Comparison of ENCODE assay signal across 13 cellular contexts in the genomic region with DNA sequence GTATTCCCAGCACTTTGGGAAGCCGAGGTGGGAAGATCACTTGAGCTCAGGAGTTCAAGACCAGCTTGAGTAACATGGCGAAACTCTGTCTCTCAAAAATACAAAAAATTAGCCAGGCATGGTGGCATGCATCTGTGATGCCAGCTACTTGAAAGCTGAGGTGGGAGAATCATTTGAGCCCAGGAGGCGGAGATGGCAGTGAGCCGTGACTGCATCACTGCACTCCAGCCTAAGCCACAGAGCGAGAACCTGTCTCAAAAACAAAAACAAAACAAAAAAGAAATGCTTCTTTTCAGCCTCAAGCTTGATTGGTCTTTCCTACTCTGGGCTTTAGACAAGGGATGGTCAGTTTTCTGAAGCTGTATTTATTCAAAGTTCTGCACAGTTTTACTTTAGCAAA. TPM values are rescaled to one million over a fixed set of nuclear protein-coding genes. Genes with fewer than 3 reads are reported as not detected.
DNase-seq lines count a peak whose midpoint lies in the region; ATAC-seq and TF ChIP-seq lines count a peak whose summit lies in the region.
"Had no signal": no experiment of that assay in that cellular context is flagged by ENCODE, and none has a peak within 500 bp of the region (broad histone marks: within the 10 kb centered on the region; RNA-seq: fewer than 3 reads in every experiment).

No MANE protein-coding gene starts in this region.

- H3K9me3 ChIP-seq in parathyroid adenoma (ENCODE audit: control insufficient read depth, low read length) (no peaks in the 10 kb centered on the region), endodermal cell (ENCODE audit: control insufficient read depth, low read length) (no peaks in the 10 kb centered on the region), transverse colon (no peaks in the 10 kb centered on the region)
- H3K9me3 ChIP-seq: neutrophil had no signal

- H3K79me2 ChIP-seq in parathyroid adenoma: no peaks in the 10 kb centered on the region

- DNase-seq in endodermal cell (no peak), G401 (ENCODE audit: low spot score) (no peak), transverse colon (no peak), activated gamma-delta T cell treated with Interleukin-2 at 50 U/mL for 16 hours (no peak)
- DNase-seq: activated gamma-delta T cell; CD4-positive, alpha-beta memory T cell; SIG-M5; stimulated activated CD4-positive, alpha-beta T cell treated with anti-CD3 and anti-CD28 coated beads, Interleukin-4, amount 100 ng/mL, for 24 hours had no signal

- no peaks in the 10 kb centered on the region for H3K27me3 Mint-ChIP-seq in endodermal cell (ENCODE audit: insufficient read depth)

- TF ChIP-seq EP300 in transverse colon (IDR thresholded peaks at IDR 0.05; ENCODE audit: low read depth): no peak

- H3K36me3 Mint-ChIP-seq in endodermal cell (ENCODE audit: low read depth): no peaks in the 10 kb centered on the region
- H3K36me3 Mint-ChIP-seq: CD4-positive, alpha-beta memory T cell had no signal

- no peak for TF ChIP-seq CTCF in parathyroid adenoma (IDR thresholded peaks at IDR 0.05)
- no peak for TF ChIP-seq CTCF in endodermal cell (conservative IDR thresholded peaks at IDR 0.05)
- no peak for TF ChIP-seq CTCF in transverse colon (IDR thresholded peaks at IDR 0.05)

- H3K4me3 ChIP-seq in parathyroid adenoma (ENCODE audit: low read depth, low read length) (no peak overlapping the region), endodermal cell (ENCODE audit: low read length) (no peak overlapping the region), transverse colon (no peak overlapping the region)

- H3K27ac Mint-ChIP-seq in endodermal cell: no peak overlapping the region
- H3K27ac Mint-ChIP-seq: CD4-positive, alpha-beta memory T cell had no signal

- in situ Hi-C loops in G401 (cut with HindIII; ENCODE audit: low sequenced_read_pairs): no loop called here
- in situ Hi-C loops in transverse colon (cut with MboI; ENCODE audit: low pct_ligation_motif_present in 1 of 4, low pct_unique_long_range_greater_than_20kb in 1 of 4, low sequenced_read_pairs in 3 of 4): no loop called here

- H3K4me2 ChIP-seq in parathyroid adenoma (ENCODE audit: low read length): no peak overlapping the region

- intact Hi-C loops in transverse colon (cut with DNase I; ENCODE audit: low total_unique reads): no loop called here

- H3K4me1 Mint-ChIP-seq in endodermal cell: peaks cover 8% of the 10 kb centered on the region

- H3K27ac ChIP-seq in parathyroid adenoma (no peak overlapping the region), endodermal cell (ENCODE audit: low read depth, low read length) (no peak overlapping the region), transverse colon (no peak overlapping the region)
- H3K27ac ChIP-seq: neutrophil had no signal

- no peak for TF ChIP-seq POLR2A in transverse colon (IDR thresholded peaks at IDR 0.05)

- H3K4me3 Mint-ChIP-seq in endodermal cell: no peak overlapping the region
- H3K4me3 Mint-ChIP-seq: CD4-positive, alpha-beta memory T cell had no signal

- ATAC-seq in GM18870 (IDR thresholded peaks at IDR 0.05; ENCODE audit: unreplicated experiment) (peak; percentile 68), GM21737 (IDR thresholded peaks at IDR 0.05; ENCODE audit: unreplicated experiment) (peak; percentile 50), HG03280 (IDR thresholded peaks at IDR 0.05; ENCODE audit: unreplicated experiment) (peak; percentile 44)

- H3K4me1 ChIP-seq in parathyroid adenoma: no peaks in the 10 kb centered on the region
- no peaks in the 10 kb centered on the region for H3K4me1 ChIP-seq in endodermal cell (ENCODE audit: control insufficient read depth, insufficient read depth, low read length)
- no peaks in the 10 kb centered on the region for H3K4me1 ChIP-seq in transverse colon

- H3K27me3 ChIP-seq in parathyroid adenoma (ENCODE audit: control insufficient read depth, insufficient read depth, low read length) (no peaks in the 10 kb centered on the region), endodermal cell (ENCODE audit: control insufficient read depth, insufficient read depth, low read length, poor library complexity, severe bottlenecking) (no peaks in the 10 kb centered on the region), transverse colon (no peaks in the 10 kb centered on the region)

- H3K36me3 ChIP-seq in parathyroid adenoma (ENCODE audit: control insufficient read depth, insufficient read depth, low read length): no peaks in the 10 kb centered on the region
- no peaks in the 10 kb centered on the region for H3K36me3 ChIP-seq in endodermal cell (ENCODE audit: control insufficient read depth, insufficient read depth, low read length)
- no peaks in the 10 kb centered on the region for H3K36me3 ChIP-seq in transverse colon
- H3K36me3 ChIP-seq: neutrophil had no signal

- H2AFZ ChIP-seq in parathyroid adenoma: peak overlapping the region; percentile 38

- H3K9me3 Mint-ChIP-seq in endodermal cell: peaks cover 4% of the 10 kb centered on the region
- H3K9me3 Mint-ChIP-seq: CD4-positive, alpha-beta memory T cell had no signal

- WGBS in endodermal cell (ENCODE audit: insufficient coverage in 1 of 2, insufficient read length in 1 of 2), 2 experiments: 89 to 96% methylated on average over 4 to 5 of the region's 5 CpGs
- WGBS in transverse colon (ENCODE audit: low coverage in 1 of 2), 2 donors: 74 to 88% methylated on average over 2 to 5 of the region's 5 CpGs

- H3K9ac ChIP-seq in parathyroid adenoma (no peak overlapping the region), endodermal cell (ENCODE audit: extremely low read depth, low read length, poor library complexity, severe bottlenecking) (no peak overlapping the region)

RNA-seq across cellular contexts. Expression of gene DHRSX, which starts 15.8 kb away (rescaled TPM):
- 10 to 100 TPM; 36.5 to 45.4 TPM for total RNA-seq in endodermal cell
- polyA plus RNA-seq in endodermal cell (2013, experiment 1 of 2): 43.9 TPM
- 47.7 TPM for polyA plus RNA-seq in endodermal cell (2013, experiment 2 of 2)
- 12.9 and 17.4 TPM in 2 replicates for total RNA-seq in G401 (2014; rRNA removed; shearing (Covaris generic))
- 10 to 100 TPM; 27.9 to 39.9 (median 33.9) TPM for total RNA-seq in transverse colon

RNA-seq across cellular contexts. Expression of gene ZBED1, which starts 15.8 kb away (rescaled TPM):
- 10 to 100 TPM; 55.8 to 71.9 TPM for total RNA-seq in endodermal cell
- 39.2 TPM for polyA plus RNA-seq in endodermal cell (2013, experiment 1 of 2)
- 41.0 TPM for polyA plus RNA-seq in endodermal cell (2013, experiment 2 of 2)
- total RNA-seq in G401 (2014; rRNA removed; shearing (Covaris generic)): 53.6 and 62.0 TPM in 2 replicates
- total RNA-seq in transverse colon: 10 to 100 TPM; 44.0 to 94.3 (median 67.1) TPM
